In the genomic region with DNA sequence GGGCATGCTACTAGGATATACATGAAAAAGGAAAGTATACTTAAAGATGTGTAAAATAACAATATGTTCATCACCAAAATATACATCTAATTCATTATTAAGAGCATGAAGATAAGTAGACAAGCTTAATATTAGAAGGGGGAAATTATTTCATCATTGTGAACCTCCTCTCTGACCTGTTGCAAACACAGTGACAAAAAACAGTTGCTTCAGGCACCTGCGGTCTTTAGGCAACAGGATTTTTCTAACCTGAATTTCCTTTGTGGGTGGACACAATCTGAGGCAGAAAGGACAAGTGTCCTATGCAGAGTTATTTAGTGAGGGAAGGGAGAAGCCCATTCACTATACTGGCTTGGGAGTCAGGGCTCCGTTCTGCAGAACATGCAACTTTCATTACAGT, we compare ENCODE assay signal across 26 cellular contexts. TPM values are rescaled to one million over a fixed set of nuclear protein-coding genes. Genes with fewer than 3 reads are reported as not detected.
A peak's percentile ranks its signal among the peaks of the same experiment; 100 is the strongest.
DNase-seq lines count a peak whose midpoint lies in the region; ATAC-seq and TF ChIP-seq lines count a peak whose summit lies in the region.
"Had no signal": no experiment of that assay in that cellular context is flagged by ENCODE, and none has a peak within 500 bp of the region (broad histone marks: within the 10 kb centered on the region; RNA-seq: fewer than 3 reads in every experiment).

No MANE protein-coding gene starts in this region.

- no peak for ATAC-seq in sciatic nerve
- ATAC-seq: A549, PC-3, SK-N-SH treated with all-trans-retinoic acid at 6 μM for 48 hours had no signal

- H3K27me3 Mint-ChIP-seq in neural progenitor cell (ENCODE audit: insufficient read depth, low read depth): peaks cover 5% of the 10 kb centered on the region

- TF ChIP-seq CTCF in HEK293 (tag by site-specific recombination; IDR thresholded peaks at IDR 0.05): no peak
- no peak for TF ChIP-seq CTCF in hepatocyte (IDR thresholded peaks at IDR 0.05; ENCODE audit: poor library complexity)
- no peak for TF ChIP-seq CTCF in neural progenitor cell (IDR thresholded peaks at IDR 0.05)
- no peak for TF ChIP-seq CTCF in thyroid gland (IDR thresholded peaks at IDR 0.05)

- CTCF ChIA-PET in HEK293 (lab: Yijun Ruan, JAX): no interaction called here

- no peak for TF ChIP-seq POLR2A in thyroid gland (IDR thresholded peaks at IDR 0.05)

- H3K36me3 Mint-ChIP-seq in neural progenitor cell: peaks cover 38% of the 10 kb centered on the region

- H3K9ac ChIP-seq in neural progenitor cell: no peak overlapping the region
- H3K9ac ChIP-seq: BLaER1 treated with 17β-estradiol and CSF1 and Interleukin-3, amounts not matched to agents 10 nM and 100 nM had no signal

- H3K4me1 Mint-ChIP-seq in neural progenitor cell: peaks cover 6% of the 10 kb centered on the region

- no peak overlapping the region for H3K4me3 Mint-ChIP-seq in neural progenitor cell
- H3K4me3 Mint-ChIP-seq: CD4-positive, alpha-beta T cell had no signal

- WGBS in hepatocyte (ENCODE audit: low lambda C conversion rate, missing lambda C conversion rate): 54% methylated on average over 2 of the region's 2 CpGs
- WGBS in thyroid gland, 2 donors: 34 to 39% methylated on average over 2 of the region's 2 CpGs

- H3K27ac Mint-ChIP-seq in neural progenitor cell: no peak overlapping the region
- H3K27ac Mint-ChIP-seq: CD4-positive, alpha-beta T cell had no signal

- H4K20me1 ChIP-seq in hepatocyte (ENCODE audit: insufficient read depth, poor library complexity, severe bottlenecking) (no peaks in the 10 kb centered on the region), neural progenitor cell (ENCODE audit: low read depth) (no peaks in the 10 kb centered on the region)
- H4K20me1 ChIP-seq: BLaER1 treated with 17β-estradiol and CSF1 and Interleukin-3, amounts not matched to agents 10 nM and 100 nM had no signal

- DNase-seq in hepatocyte (ENCODE audit: low spot score) (no peak), neural progenitor cell (ENCODE audit: low spot score) (no peak), thyroid gland (no peak), sciatic nerve (ENCODE audit: low spot score) (no peak), globus pallidus (ENCODE audit: low spot score) (no peak), SHP77 (lab: John Stamatoyannopoulos, UW) (no peak), NCI-H1694 (lab: John Stamatoyannopoulos, UW) (no peak)
- DNase-seq: AML-193; CD4-positive, alpha-beta T cell; Karpas-422; NCI-H1092; NCI-H1417 treated with DMSO at 0.1 percent for 48 hours; NCI-H187; NCI-H2081 treated with DMSO at 0.1 percent for 48 hours; NCI-H2171; NCI-H226; NCI-H524; NCI-H82; NK-92 treated with Interleukin-12 subunit alpha and Interleukin-12 subunit beta, amount 100 ng/mL, for 24 hours; PC-3; SJCRH30 had no signal

- H3K4me2 ChIP-seq in hepatocyte: peak overlapping the region; percentile 44
- peak overlapping the region; percentile 22 for H3K4me2 ChIP-seq in neural progenitor cell
- H3K4me2 ChIP-seq: A549; BLaER1 treated with 17β-estradiol and CSF1 and Interleukin-3, amounts not matched to agents 10 nM and 100 nM had no signal

- H3K79me2 ChIP-seq in hepatocyte: peaks cover 22% of the 10 kb centered on the region
- no peaks in the 10 kb centered on the region for H3K79me2 ChIP-seq in neural progenitor cell (ENCODE audit: low read depth)

- H3K9me3 ChIP-seq in HEK293 (ENCODE audit: control insufficient read depth, insufficient read depth, low read depth, low read length): no peaks in the 10 kb centered on the region
- H3K9me3 ChIP-seq in hepatocyte (ENCODE audit: low read depth): no peaks in the 10 kb centered on the region
- no peaks in the 10 kb centered on the region for H3K9me3 ChIP-seq in neural progenitor cell (ENCODE audit: low read depth)
- H3K9me3 ChIP-seq in thyroid gland: no peaks in the 10 kb centered on the region
- H3K9me3 ChIP-seq: A549, SJCRH30 had no signal

- peaks cover 16% of the 10 kb centered on the region for H3K9me3 Mint-ChIP-seq in neural progenitor cell

- peaks cover 0 to 13% of the 10 kb centered on the region in 2 experiments; a peak in 1 of 3 replicates for H3K36me3 ChIP-seq in HEK293 (ENCODE audit: control insufficient read depth in 2 of 2, insufficient read depth in 1 of 2, low read length in 2 of 2)
- no peaks in the 10 kb centered on the region for H3K36me3 ChIP-seq in hepatocyte (replicated peaks; ENCODE audit: insufficient read depth, low read depth)
- no peaks in the 10 kb centered on the region for H3K36me3 ChIP-seq in neural progenitor cell
- H3K36me3 ChIP-seq in thyroid gland: no peaks in the 10 kb centered on the region
- H3K36me3 ChIP-seq: BLaER1 treated with 17β-estradiol and CSF1 and Interleukin-3, amounts not matched to agents 10 nM and 100 nM; SJCRH30 had no signal

- H3K27me3 ChIP-seq in hepatocyte (no peaks in the 10 kb centered on the region), neural progenitor cell (peaks cover 13% of the 10 kb centered on the region), thyroid gland (no peaks in the 10 kb centered on the region)
- H3K27me3 ChIP-seq: BLaER1 treated with 17β-estradiol and CSF1 and Interleukin-3, amounts not matched to agents 10 nM and 100 nM; SJCRH30 had no signal

- intact Hi-C loops in thyroid gland (cut with DNase I) (no loop called here), sciatic nerve (cut with DNase I) (no loop called here)

- no peaks in the 10 kb centered on the region for H3K9me2 ChIP-seq in hepatocyte (replicated peaks; ENCODE audit: insufficient read depth)

- H3K4me3 ChIP-seq in HEK293 (ENCODE audit: low read depth, low read length) (no peak overlapping the region), hepatocyte (no peak overlapping the region), neural progenitor cell (peak overlapping the region; percentile 1), thyroid gland (replicated peaks in 1 of 3) (no peak overlapping the region)
- H3K4me3 ChIP-seq: A549; BLaER1 treated with 17β-estradiol and CSF1 and Interleukin-3, amounts not matched to agents 10 nM and 100 nM; SJCRH30 had no signal

- no peaks in the 10 kb centered on the region for H3K4me1 ChIP-seq in HEK293 (ENCODE audit: control insufficient read depth, insufficient read depth, low read length)
- H3K4me1 ChIP-seq in hepatocyte (ENCODE audit: insufficient read depth): peaks cover 8% of the 10 kb centered on the region
- H3K4me1 ChIP-seq in neural progenitor cell: peaks cover 8% of the 10 kb centered on the region
- H3K4me1 ChIP-seq in thyroid gland: peaks cover 21 to 37% of the 10 kb centered on the region in 2 donors
- H3K4me1 ChIP-seq: A549; BLaER1 treated with 17β-estradiol and CSF1 and Interleukin-3, amounts not matched to agents 10 nM and 100 nM had no signal

- peaks cover under 1% of the 10 kb centered on the region for H3F3A ChIP-seq in neural progenitor cell (ENCODE audit: low read depth)

- H3K27ac ChIP-seq in HEK293 (ENCODE audit: extremely low read depth, low read depth, low read length) (no peak overlapping the region), hepatocyte (no peak overlapping the region), neural progenitor cell (no peak overlapping the region), thyroid gland (peak overlapping the region; percentile 34 to 40 (median 35))
- H3K27ac ChIP-seq: A549; BLaER1 treated with 17β-estradiol and CSF1 and Interleukin-3, amounts not matched to agents 10 nM and 100 nM; HL-60; SJCRH30 had no signal

- H2AFZ ChIP-seq in hepatocyte (no peak overlapping the region), neural progenitor cell (replicated peaks) (no peak overlapping the region)

- POLR2A ChIA-PET in HEK293 (lab: Yijun Ruan, JAX): no interaction called here

TF ChIP-seq in HEK293, 187 proteins besides CTCF, POLR2A, EP300 and RAD21:
- no peak for TF ChIP-seq ZNF792 (tag by site-specific recombination; IDR thresholded peaks at IDR 0.05)
- TF ChIP-seq ZNF596 (tag by site-specific recombination; IDR thresholded peaks at IDR 0.05): no peak
- TF ChIP-seq ZNF133 (tag by site-specific recombination; IDR thresholded peaks at IDR 0.05): no peak
- TF ChIP-seq SCRT1 (tag by site-specific recombination; IDR thresholded peaks at IDR 0.05; ENCODE audit: borderline replicate concordance): peak; percentile 61; the same call in 1 of the 2 replicates
- TF ChIP-seq ZNF843 (tag by site-specific recombination; IDR thresholded peaks at IDR 0.05): no peak
- TF ChIP-seq SCRT2 (tag by site-specific recombination; IDR thresholded peaks at IDR 0.05): peak; percentile 91

RNA-seq across cellular contexts. Expression of gene FREM2, which starts 6.3 kb away (rescaled TPM):
- 17.8 and 21.2 TPM in 2 replicates for total RNA-seq in hepatocyte
- 2.2 and 2.3 TPM in 2 replicates for polyA plus RNA-seq in hepatocyte
- total RNA-seq in neural progenitor cell (ENCODE audit: low replicate concordance): 21.3 and 22.7 TPM in 2 replicates
- total RNA-seq in thyroid gland: 10 to 100 TPM; 32.0 to 54.6 (median 46.2) TPM
- total RNA-seq in sciatic nerve: 9.2 TPM
- total RNA-seq: CD4-positive, alpha-beta T cell had no signal
- polyA plus RNA-seq: A549 had no signal

Comparison
In these comparisons a context has a peak if more than half of its experiments do, and no peak if none do; other contexts are left out.
1. H3K27ac ChIP-seq: peak in thyroid gland (3 of 3); none in HEK293 (single experiment), hepatocyte (single experiment) and neural progenitor cell (single experiment).